17 cellular contexts compared by ENCODE assay signal in the genomic region with DNA sequence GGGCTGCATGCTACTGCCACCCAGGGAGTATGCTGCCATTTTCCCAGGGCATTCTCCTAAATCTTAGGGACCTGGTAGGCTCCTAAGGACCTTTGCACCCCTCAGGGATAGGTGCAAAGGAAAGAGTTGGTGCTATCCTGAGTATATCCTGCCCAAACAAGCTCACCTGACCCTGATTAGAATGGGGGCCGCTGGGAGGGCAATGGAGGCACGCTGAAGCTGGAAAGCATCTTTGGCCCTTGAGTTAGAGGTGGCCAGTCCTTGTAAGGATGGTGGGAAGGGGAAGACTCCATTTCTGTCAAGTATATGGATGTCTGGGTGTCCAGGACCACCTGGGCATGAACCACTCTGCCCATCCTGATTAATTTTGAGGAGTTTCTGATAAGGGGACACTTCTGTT. TPM values are rescaled to one million over a fixed set of nuclear protein-coding genes. Genes with fewer than 3 reads are reported as not detected.
DNase-seq lines count a peak whose midpoint lies in the region; ATAC-seq and TF ChIP-seq lines count a peak whose summit lies in the region.
"Had no signal": no experiment of that assay in that cellular context is flagged by ENCODE, and none has a peak within 500 bp of the region (broad histone marks: within the 10 kb centered on the region; RNA-seq: fewer than 3 reads in every experiment).

No MANE protein-coding gene starts in this region.

- peak overlapping the region; percentile 56 to 66 for H3K27ac ChIP-seq in right atrium auricular region
- peak overlapping the region; percentile 33 for H3K27ac ChIP-seq in caudate nucleus (ENCODE audit: low read depth, low read length)
- H3K27ac ChIP-seq: GM23248 had no signal

- no peaks in the 10 kb centered on the region for H3K27me3 ChIP-seq in right atrium auricular region

- intact Hi-C loops in left ventricle myocardium superior (cut with micrococcal nuclease) = loop anchor here (5.0 to 10.0 kb wide), 2 partner anchors 72 to 235 kb away; no protein-coding TSS in a partner anchor

- no peak for ATAC-seq in left ventricle myocardium superior
- no peak for ATAC-seq in stimulated activated effector memory CD8-positive, alpha-beta T cell treated with anti-CD3 and anti-CD28 coated beads, Interleukin-12 subunit alpha, Interleukin-12 subunit beta, amount 100 ng/mL, for 72 hours

- no peaks in the 10 kb centered on the region for H3K9me3 ChIP-seq in right atrium auricular region

- H3K36me3 Mint-ChIP-seq in stimulated activated effector memory CD8-positive, alpha-beta T cell treated with anti-CD3 and anti-CD28 coated beads, Interleukin-12 subunit alpha, Interleukin-12 subunit beta, amount 100 ng/mL, for 72 hours = no peaks in the 10 kb centered on the region
- H3K36me3 Mint-ChIP-seq: CD4-positive, alpha-beta memory T cell had no signal

- H3K4me1 Mint-ChIP-seq in stimulated activated effector memory CD8-positive, alpha-beta T cell treated with anti-CD3 and anti-CD28 coated beads, Interleukin-12 subunit alpha, Interleukin-12 subunit beta, amount 100 ng/mL, for 72 hours = no peaks in the 10 kb centered on the region

- no peak for DNase-seq in right atrium auricular region (ENCODE audit: low spot score)
- no peak for DNase-seq in left ventricle myocardium superior
- no peak for DNase-seq in caudate nucleus (lab: John Stamatoyannopoulos, UW)
- no peak for DNase-seq in stimulated activated effector memory CD8-positive, alpha-beta T cell treated with anti-CD3 and anti-CD28 coated beads, Interleukin-12 subunit alpha, Interleukin-12 subunit beta, amount 100 ng/mL, for 72 hours (ENCODE audit: low spot score in 2 of 2)
- DNase-seq in GF-D8 (lab: John Stamatoyannopoulos, UW) = no peak
- no peak for DNase-seq in islet precursor cell
- DNase-seq: Calu3; CD4-positive, alpha-beta memory T cell; COR-L47; DMS53; DMS79 treated with DMSO at 0.1 percent for 48 hours; H7 had no signal

- no peak for TF ChIP-seq CTCF in right atrium auricular region (IDR thresholded peaks at IDR 0.05)

- H3K36me3 ChIP-seq in right atrium auricular region = no peaks in the 10 kb centered on the region

- peaks cover 0 to 48% of the 10 kb centered on the region in 2 donors for H3K4me1 ChIP-seq in right atrium auricular region

- H3K4me3 ChIP-seq in right atrium auricular region = no peak overlapping the region
- H3K4me3 ChIP-seq: GM23248 had no signal

- H3K4me3 Mint-ChIP-seq in stimulated activated effector memory CD8-positive, alpha-beta T cell treated with anti-CD3 and anti-CD28 coated beads, Interleukin-12 subunit alpha, Interleukin-12 subunit beta, amount 100 ng/mL, for 72 hours = no peak overlapping the region
- H3K4me3 Mint-ChIP-seq: CD4-positive, alpha-beta memory T cell had no signal

- H3K9me3 Mint-ChIP-seq in stimulated activated effector memory CD8-positive, alpha-beta T cell treated with anti-CD3 and anti-CD28 coated beads, Interleukin-12 subunit alpha, Interleukin-12 subunit beta, amount 100 ng/mL, for 72 hours = no peaks in the 10 kb centered on the region
- H3K9me3 Mint-ChIP-seq: CD4-positive, alpha-beta memory T cell had no signal

- peak overlapping the region; percentile 61 for H3K27ac Mint-ChIP-seq in stimulated activated effector memory CD8-positive, alpha-beta T cell treated with anti-CD3 and anti-CD28 coated beads, Interleukin-12 subunit alpha, Interleukin-12 subunit beta, amount 100 ng/mL, for 72 hours

RNA-seq across cellular contexts. Expression of a gene that starts 48.9 kb away (rescaled TPM):
- total RNA-seq in right atrium auricular region = not detected
- total RNA-seq in left ventricle myocardium superior = not detected
- total RNA-seq: A172; Calu3; CD4-positive, alpha-beta memory T cell; Daoy; G401; GM23248; H1; H7 had no signal
